In the genomic region with DNA sequence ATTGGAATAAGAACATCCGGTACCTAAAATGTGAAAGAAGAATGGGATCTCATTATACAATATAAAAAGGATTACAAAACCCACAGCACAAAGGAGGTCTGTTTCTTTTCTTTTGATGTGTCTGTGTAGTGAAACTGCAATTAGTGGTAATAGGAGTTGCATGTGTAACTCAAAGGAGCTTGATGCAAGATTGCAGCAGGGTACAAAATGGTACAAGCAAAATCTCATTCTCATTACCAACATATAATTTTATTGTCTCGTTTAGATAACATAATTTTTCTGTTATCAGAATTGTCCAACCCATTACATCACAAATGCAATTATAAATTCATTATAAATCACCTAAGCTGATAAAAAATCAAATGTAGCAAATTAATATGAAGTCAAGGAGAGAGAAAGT, we compare ENCODE assay signal across 1 cellular context.
TF ChIP-seq lines count a peak whose summit lies in the region.

No MANE protein-coding gene starts in this region.

TF ChIP-seq in HEK293, 187 proteins besides CTCF, POLR2A, EP300 and RAD21 (continued from another document):
- TF ChIP-seq, protein P1, sequence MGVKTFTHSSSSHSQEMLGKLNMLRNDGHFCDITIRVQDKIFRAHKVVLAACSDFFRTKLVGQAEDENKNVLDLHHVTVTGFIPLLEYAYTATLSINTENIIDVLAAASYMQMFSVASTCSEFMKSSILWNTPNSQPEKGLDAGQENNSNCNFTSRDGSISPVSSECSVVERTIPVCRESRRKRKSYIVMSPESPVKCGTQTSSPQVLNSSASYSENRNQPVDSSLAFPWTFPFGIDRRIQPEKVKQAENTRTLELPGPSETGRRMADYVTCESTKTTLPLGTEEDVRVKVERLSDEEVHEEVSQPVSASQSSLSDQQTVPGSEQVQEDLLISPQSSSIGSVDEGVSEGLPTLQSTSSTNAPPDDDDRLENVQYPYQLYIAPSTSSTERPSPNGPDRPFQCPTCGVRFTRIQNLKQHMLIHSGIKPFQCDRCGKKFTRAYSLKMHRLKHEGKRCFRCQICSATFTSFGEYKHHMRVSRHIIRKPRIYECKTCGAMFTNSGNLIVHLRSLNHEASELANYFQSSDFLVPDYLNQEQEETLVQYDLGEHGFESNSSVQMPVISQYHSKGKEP (tag by site-specific recombination; IDR thresholded peaks at IDR 0.05) = 0 out of 2 replicates have a peak, but pooled peaks have one; percentile 34
- TF ChIP-seq ZNF585B (tag by site-specific recombination; IDR thresholded peaks at IDR 0.05) = 0 out of 2 replicates have a peak, but pooled peaks have one; percentile 21
